In the genomic region with DNA sequence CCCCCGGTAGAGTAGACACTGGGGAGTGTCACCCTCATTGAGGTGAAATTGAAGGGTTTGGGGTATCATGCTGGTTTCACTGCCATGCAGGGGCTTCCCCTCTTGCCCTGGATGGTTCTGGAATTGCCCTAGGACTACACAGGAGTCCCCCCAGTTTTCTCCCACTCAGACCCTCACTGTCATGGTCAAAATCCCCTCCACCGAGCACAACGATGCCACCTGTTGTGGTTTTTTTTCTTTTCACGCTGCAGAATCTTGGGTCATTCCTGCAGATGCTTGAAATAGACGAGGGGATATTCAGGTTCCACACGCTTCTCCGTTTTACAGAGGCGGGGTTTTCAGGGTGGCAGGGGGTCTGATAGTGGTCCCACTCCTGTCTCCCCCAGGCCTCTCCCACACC, we compare ENCODE assay signal across 20 cellular contexts.
DNase-seq lines count a peak whose midpoint lies in the region; ATAC-seq and TF ChIP-seq lines count a peak whose summit lies in the region.
"Had no signal": no experiment of that assay in that cellular context is flagged by ENCODE, and none has a peak within 500 bp of the region (broad histone marks: within the 10 kb centered on the region; RNA-seq: fewer than 3 reads in every experiment).

No MANE protein-coding gene starts in this region.

- H2BK5ac ChIP-seq in trophoblast cell (ENCODE audit: low read depth, low read length, poor library complexity) = no peak overlapping the region

- peaks cover 2% of the 10 kb centered on the region for H3K36me3 Mint-ChIP-seq in memory B cell
- H3K36me3 Mint-ChIP-seq in glutamatergic neuron (ENCODE audit: unreplicated experiment) = no peaks in the 10 kb centered on the region
- H3K36me3 Mint-ChIP-seq: CD14-positive monocyte; CD4-positive, alpha-beta memory T cell; CD4-positive, CD25-positive, alpha-beta regulatory T cell; CD8-positive, alpha-beta memory T cell had no signal

- H3K4me3 Mint-ChIP-seq in memory B cell = no peak overlapping the region
- H3K4me3 Mint-ChIP-seq in glutamatergic neuron (ENCODE audit: unreplicated experiment) = no peak overlapping the region
- H3K4me3 Mint-ChIP-seq: CD14-positive monocyte; CD4-positive, alpha-beta memory T cell; CD4-positive, CD25-positive, alpha-beta regulatory T cell had no signal

- H3K27me3 Mint-ChIP-seq in memory B cell = peaks cover 43% of the 10 kb centered on the region
- peaks cover 36% of the 10 kb centered on the region for H3K27me3 Mint-ChIP-seq in glutamatergic neuron (ENCODE audit: unreplicated experiment)

- CTCF ChIA-PET in HEK293T (lab: Yijun Ruan, JAX) = no interaction called here

- peaks cover 2% of the 10 kb centered on the region for H3K9me3 ChIP-seq in trophoblast cell (ENCODE audit: insufficient read depth, low read depth, low read length)
- no peaks in the 10 kb centered on the region for H3K9me3 ChIP-seq in tibial nerve
- H3K9me3 ChIP-seq: BE2C, BLaER1 had no signal

- no peak overlapping the region for H3K23ac ChIP-seq in trophoblast cell (ENCODE audit: low read length)

- H4K12ac ChIP-seq in trophoblast cell (ENCODE audit: low read depth, low read length) = no peak overlapping the region

- H2AFZ ChIP-seq in trophoblast cell (ENCODE audit: insufficient read depth, low read length, poor library complexity) = no peak overlapping the region

- TF ChIP-seq POLR2A in tibial nerve (IDR thresholded peaks at IDR 0.05) = no peak

- no CpG with 5 or more reads among the region's 8 CpGs for WGBS in trophoblast cell (ENCODE audit: extremely low coverage, insufficient coverage, insufficient read length)
- 78 to 83% methylated on average over 8 of the region's 8 CpGs for WGBS in tibial nerve, 2 donors

- H3K4ac ChIP-seq in trophoblast cell (ENCODE audit: low read depth, low read length) = no peak overlapping the region

- no peaks in the 10 kb centered on the region for H3K79me2 ChIP-seq in trophoblast cell (ENCODE audit: control insufficient read depth, insufficient read depth, low read length, poor library complexity)

- H3K79me1 ChIP-seq in trophoblast cell (ENCODE audit: low read length) = no peaks in the 10 kb centered on the region

- H2BK12ac ChIP-seq in trophoblast cell (ENCODE audit: low read length) = no peak overlapping the region

- no peaks in the 10 kb centered on the region for H3K4me1 ChIP-seq in trophoblast cell (ENCODE audit: control insufficient read depth in 1 of 2, insufficient read depth in 2 of 2, low read length in 2 of 2)
- no peaks in the 10 kb centered on the region for H3K4me1 ChIP-seq in tibial nerve
- H3K4me1 ChIP-seq: BE2C, BLaER1 had no signal

- ATAC-seq in memory B cell (ENCODE audit: low read depth) = peak; percentile 17

- peak; percentile 42 for DNase-seq in GM12865 (ENCODE audit: low read depth)
- DNase-seq in memory B cell (ENCODE audit: low spot score in 2 of 2) = no peak
- no peak for DNase-seq in trophoblast cell
- DNase-seq in DMS114 treated with DMSO at 0.1 percent for 48 hours (lab: John Stamatoyannopoulos, UW; ENCODE audit: unreplicated experiment) = no peak
- no peak for DNase-seq in tibial nerve (ENCODE audit: low spot score in 2 of 2)
- DNase-seq in HEK293T (ENCODE audit: extremely low spot score) = no peak
- DNase-seq in glutamatergic neuron = no peak
- DNase-seq: 8988T; ACHN; BE2C; C1 segment of cervical spinal cord; CD4-positive, alpha-beta memory T cell; CD4-positive, CD25-positive, alpha-beta regulatory T cell; CD8-positive, alpha-beta memory T cell; COR-L47; DMS 273 treated with DMSO at 0.1 percent for 48 hours; DMS79 treated with DMSO at 0.1 percent for 48 hours; GF-D8 had no signal

- H3K18ac ChIP-seq in trophoblast cell (ENCODE audit: low read length) = no peak overlapping the region

- H3K9me3 Mint-ChIP-seq in memory B cell (no peaks in the 10 kb centered on the region), glutamatergic neuron (ENCODE audit: unreplicated experiment) (peaks cover 30% of the 10 kb centered on the region)
- H3K9me3 Mint-ChIP-seq: CD14-positive monocyte; CD4-positive, alpha-beta memory T cell; CD8-positive, alpha-beta memory T cell had no signal

- H3K4me3 ChIP-seq in GM12865 (ENCODE audit: low read depth, low read length) = no peak overlapping the region
- peak overlapping the region; percentile 23 for H3K4me3 ChIP-seq in trophoblast cell (ENCODE audit: low read depth, low read length)
- no peak overlapping the region for H3K4me3 ChIP-seq in tibial nerve
- H3K4me3 ChIP-seq: BLaER1 had no signal

- H3K27ac ChIP-seq in trophoblast cell (ENCODE audit: low read depth, low read length) (no peak overlapping the region), tibial nerve (no peak overlapping the region)
- H3K27ac ChIP-seq: BLaER1 had no signal

- H3K27me3 ChIP-seq in trophoblast cell (ENCODE audit: insufficient read depth, low read length) (no peaks in the 10 kb centered on the region), tibial nerve (peaks cover 0 to 34% of the 10 kb centered on the region in 2 donors)

- no peak for TF ChIP-seq EP300 in tibial nerve (IDR thresholded peaks at IDR 0.05)

- no peak overlapping the region for H2BK120ac ChIP-seq in trophoblast cell (ENCODE audit: insufficient read depth, low read length, poor library complexity)

- no peak overlapping the region for H4K8ac ChIP-seq in trophoblast cell (ENCODE audit: low read depth, low read length)

- no peak overlapping the region for H3K27ac Mint-ChIP-seq in memory B cell
- H3K27ac Mint-ChIP-seq in glutamatergic neuron (ENCODE audit: unreplicated experiment) = no peak overlapping the region
- H3K27ac Mint-ChIP-seq: CD14-positive monocyte; CD4-positive, alpha-beta memory T cell; CD4-positive, CD25-positive, alpha-beta regulatory T cell; CD8-positive, alpha-beta memory T cell had no signal

- H3K4me1 Mint-ChIP-seq in memory B cell = peaks cover 18% of the 10 kb centered on the region
- H3K4me1 Mint-ChIP-seq in glutamatergic neuron (ENCODE audit: low read depth, unreplicated experiment) = peaks cover 65% of the 10 kb centered on the region
- H3K4me1 Mint-ChIP-seq: CD14-positive monocyte; CD4-positive, alpha-beta memory T cell; CD4-positive, CD25-positive, alpha-beta regulatory T cell; CD8-positive, alpha-beta memory T cell had no signal

- no peak overlapping the region for H2AK5ac ChIP-seq in trophoblast cell (ENCODE audit: low read length)

- TF ChIP-seq CTCF in GM12865 (IDR thresholded peaks at IDR 0.05; ENCODE audit: insufficient read depth, low read depth, low read length, missing control alignments) (no peak), tibial nerve (IDR thresholded peaks at IDR 0.05) (no peak), glutamatergic neuron (IDR thresholded peaks at IDR 0.05; ENCODE audit: partially characterized antibody, unreplicated experiment) (no peak)

- H3K14ac ChIP-seq in trophoblast cell (ENCODE audit: low read length) = no peak overlapping the region

- POLR2A ChIA-PET in HEK293T (lab: Yijun Ruan, JAX) = no interaction called here

- H3K36me3 ChIP-seq in trophoblast cell (ENCODE audit: control insufficient read depth in 1 of 2, insufficient read depth in 2 of 2, low read length in 2 of 2) = no peaks in the 10 kb centered on the region
- H3K36me3 ChIP-seq in tibial nerve = no peaks in the 10 kb centered on the region
- H3K36me3 ChIP-seq: BE2C, BLaER1 had no signal

- no peak overlapping the region for H4K91ac ChIP-seq in trophoblast cell (ENCODE audit: low read depth, low read length)

- no peak overlapping the region for H3K9ac ChIP-seq in trophoblast cell (ENCODE audit: low read length)
- H3K9ac ChIP-seq: BLaER1 had no signal

- no peak overlapping the region for H3K4me2 ChIP-seq in trophoblast cell (ENCODE audit: low read length)
- H3K4me2 ChIP-seq: BLaER1 had no signal

TF ChIP-seq in HEK293T, 16 proteins besides CTCF, POLR2A, EP300 and RAD21:
- TF ChIP-seq SUZ12 (IDR thresholded peaks at IDR 0.05) (no peak), BHLHE40 (IDR thresholded peaks at IDR 0.05; ENCODE audit: borderline replicate concordance) (no peak), ZNF384 (IDR thresholded peaks at IDR 0.05) (no peak), ELF4 (IDR thresholded peaks at IDR 0.05) (no peak), NFRKB (IDR thresholded peaks at IDR 0.05) (no peak), FOXM1 (IDR thresholded peaks at IDR 0.05; ENCODE audit: borderline replicate concordance) (no peak), FOXK2 (IDR thresholded peaks at IDR 0.05) (no peak), TARDBP (IDR thresholded peaks at IDR 0.05) (no peak), ARNT (IDR thresholded peaks at IDR 0.05) (no peak), HDGF (IDR thresholded peaks at IDR 0.05; ENCODE audit: borderline replicate concordance) (no peak), SP1 (IDR thresholded peaks at IDR 0.05) (no peak), CTBP1 (IDR thresholded peaks at IDR 0.05; ENCODE audit: borderline replicate concordance) (no peak), L3MBTL2 (conservative IDR thresholded peaks at IDR 0.05) (no peak), FOXA1 (IDR thresholded peaks at IDR 0.05) (no peak), LEF1 (IDR thresholded peaks at IDR 0.05; ENCODE audit: borderline replicate concordance) (no peak)
- TF ChIP-seq, protein P1, sequence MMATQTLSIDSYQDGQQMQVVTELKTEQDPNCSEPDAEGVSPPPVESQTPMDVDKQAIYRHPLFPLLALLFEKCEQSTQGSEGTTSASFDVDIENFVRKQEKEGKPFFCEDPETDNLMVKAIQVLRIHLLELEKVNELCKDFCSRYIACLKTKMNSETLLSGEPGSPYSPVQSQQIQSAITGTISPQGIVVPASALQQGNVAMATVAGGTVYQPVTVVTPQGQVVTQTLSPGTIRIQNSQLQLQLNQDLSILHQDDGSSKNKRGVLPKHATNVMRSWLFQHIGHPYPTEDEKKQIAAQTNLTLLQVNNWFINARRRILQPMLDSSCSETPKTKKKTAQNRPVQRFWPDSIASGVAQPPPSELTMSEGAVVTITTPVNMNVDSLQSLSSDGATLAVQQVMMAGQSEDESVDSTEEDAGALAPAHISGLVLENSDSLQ (IDR thresholded peaks at IDR 0.05) = no peak
